In genomic region chr22:50547231-50547851, GRCh38 we compare ENCODE assay signal across 1 cellular context.
TF ChIP-seq lines count a peak whose summit lies in the region.

No MANE protein-coding gene starts in this region.

TF ChIP-seq in GM12878, 131 proteins besides CTCF, POLR2A, EP300 and RAD21:
- TF ChIP-seq RB1 (IDR thresholded peaks at IDR 0.05; ENCODE audit: borderline replicate concordance) (no peak), SMC3 (IDR thresholded peaks at IDR 0.05; ENCODE audit: borderline replicate concordance, low read length) (no peak), CHD1 (IDR thresholded peaks at IDR 0.05; ENCODE audit: low read depth, low read length) (no peak), MEF2B (IDR thresholded peaks at IDR 0.05; ENCODE audit: partially characterized antibody, poor library complexity, severe bottlenecking) (no peak), MTA2 (IDR thresholded peaks at IDR 0.05; ENCODE audit: low read depth) (no peak), NFYA (IDR thresholded peaks at IDR 0.05; ENCODE audit: borderline replicate concordance, low read depth, low read length) (no peak), SIN3A (IDR thresholded peaks at IDR 0.05; ENCODE audit: low read depth, low read length) (no peak), BCLAF1 (IDR thresholded peaks at IDR 0.05) (no peak)
TF ChIP-seq in GM12878: peak in this region for 0.
